10 cellular contexts compared by ENCODE assay signal in genomic region chrX:37745835-37746234, GRCh38. TPM values are rescaled to one million over a fixed set of nuclear protein-coding genes. Genes with fewer than 3 reads are reported as not detected.
DNase-seq lines count a peak whose midpoint lies in the region; ATAC-seq and TF ChIP-seq lines count a peak whose summit lies in the region.
"Had no signal": no experiment of that assay in that cellular context is flagged by ENCODE, and none has a peak within 500 bp of the region (broad histone marks: within the 10 kb centered on the region; RNA-seq: fewer than 3 reads in every experiment).

No MANE protein-coding gene starts in this region.

- H3K27ac Mint-ChIP-seq in activated naive CD4-positive, alpha-beta T cell treated with anti-CD3 and anti-CD28 coated beads for 36 hours, result peak overlapping the region; percentile 66
- no peak overlapping the region for H3K27ac Mint-ChIP-seq in mesothelial cell of epicardium

- TF ChIP-seq POLR2A in NB4 (IDR thresholded peaks at IDR 0.05; ENCODE audit: extremely low read depth, insufficient read length), result no peak
- TF ChIP-seq POLR2A in upper lobe of left lung (IDR thresholded peaks at IDR 0.05), result no peak

- TF ChIP-seq CTCF in NB4 (IDR thresholded peaks at IDR 0.05; ENCODE audit: low read depth, low read length) (no peak), upper lobe of left lung (IDR thresholded peaks at IDR 0.05) (no peak), mesothelial cell of epicardium (IDR thresholded peaks at IDR 0.05; ENCODE audit: unreplicated experiment) (no peak)

- TF ChIP-seq EP300 in upper lobe of left lung (IDR thresholded peaks at IDR 0.05), result no peak

- H3K4me3 ChIP-seq in NB4 (ENCODE audit: low read depth, low read length), result peak overlapping the region; percentile 6
- H3K4me3 ChIP-seq in upper lobe of left lung, result no peak overlapping the region
- no peak overlapping the region for H3K4me3 ChIP-seq in effector memory CD4-positive, alpha-beta T cell (ENCODE audit: insufficient read depth, low read depth, low read length, poor library complexity, severe bottlenecking)

- H3K4me1 ChIP-seq in upper lobe of left lung, result no peaks in the 10 kb centered on the region
- H3K4me1 ChIP-seq in effector memory CD4-positive, alpha-beta T cell (ENCODE audit: control insufficient read depth, insufficient read depth, low read length, poor library complexity, severe bottlenecking), result no peaks in the 10 kb centered on the region

- CTCF ChIA-PET in activated naive CD4-positive, alpha-beta T cell treated with anti-CD3 and anti-CD28 coated beads for 36 hours (lab: Charles Lee), result interaction anchor here (0.5 to 6.6 kb wide), 21 partner anchors 17 to 620 kb away, joined by 3 to 123 read pairs (median 3); no protein-coding TSS in a partner anchor

- no peaks in the 10 kb centered on the region for H3K9me3 ChIP-seq in upper lobe of left lung
- no peaks in the 10 kb centered on the region for H3K9me3 ChIP-seq in effector memory CD4-positive, alpha-beta T cell (ENCODE audit: control insufficient read depth, low read length)

- no peaks in the 10 kb centered on the region for H3K36me3 ChIP-seq in upper lobe of left lung
- H3K36me3 ChIP-seq in effector memory CD4-positive, alpha-beta T cell (ENCODE audit: control insufficient read depth, insufficient read depth, low read length), result no peaks in the 10 kb centered on the region

- DNase-seq in activated naive CD4-positive, alpha-beta T cell treated with anti-CD3 and anti-CD28 coated beads for 36 hours, result peak; percentile 10
- no peak for DNase-seq in activated naive CD4-positive, alpha-beta T cell treated with Interleukin-2 at 50 U/mL for 16 hours
- no peak for DNase-seq in NB4 (ENCODE audit: low read depth)
- DNase-seq in upper lobe of left lung, result no peak
- DNase-seq in mesothelial cell of epicardium (ENCODE audit: low spot score in 2 of 2, unreplicated experiment in 2 of 2), result no peak
- DNase-seq in effector memory CD4-positive, alpha-beta T cell, result no peak
- no peak for DNase-seq in Kasumi-1 (lab: John Stamatoyannopoulos, UW)

- H3K4me3 Mint-ChIP-seq in activated naive CD4-positive, alpha-beta T cell treated with anti-CD3 and anti-CD28 coated beads for 36 hours, result no peak overlapping the region
- no peak overlapping the region for H3K4me3 Mint-ChIP-seq in mesothelial cell of epicardium

- 69% methylated on average over 1 of the region's 1 CpG; no CpG with 5 or more reads in 1 of the 2 donors for WGBS in upper lobe of left lung, 2 donors

- peak; percentile 22 for ATAC-seq in HG02938 (IDR thresholded peaks at IDR 0.05; ENCODE audit: unreplicated experiment)
- peak; percentile 28 to 51 for ATAC-seq in upper lobe of left lung (ENCODE audit: low FRiP score in 2 of 2)

- H3K27ac ChIP-seq in upper lobe of left lung, result peak overlapping the region in 3 of 4 donors; percentile 17 to 30 (median 18)
- no peak overlapping the region for H3K27ac ChIP-seq in effector memory CD4-positive, alpha-beta T cell (ENCODE audit: insufficient read depth, low read length, poor library complexity, severe bottlenecking)
- H3K27ac ChIP-seq: C4-2B, epithelial cell of prostate had no signal

- no peaks in the 10 kb centered on the region for H3K9me3 Mint-ChIP-seq in activated naive CD4-positive, alpha-beta T cell treated with anti-CD3 and anti-CD28 coated beads for 36 hours
- H3K9me3 Mint-ChIP-seq in mesothelial cell of epicardium, result peaks cover 22% of the 10 kb centered on the region

- intact Hi-C loops in activated naive CD4-positive, alpha-beta T cell treated with anti-CD3 and anti-CD28 coated beads for 36 hours (cut with micrococcal nuclease), result loop anchor here (1.0 to 10.0 kb wide), 9 partner anchors 9 to 581 kb away; partner anchors contain the start of genes DYNLT3 and RPGR

- H3K4me1 Mint-ChIP-seq in activated naive CD4-positive, alpha-beta T cell treated with anti-CD3 and anti-CD28 coated beads for 36 hours (ENCODE audit: low read depth), result peaks cover 15% of the 10 kb centered on the region
- no peaks in the 10 kb centered on the region for H3K4me1 Mint-ChIP-seq in mesothelial cell of epicardium

- H3K36me3 Mint-ChIP-seq in activated naive CD4-positive, alpha-beta T cell treated with anti-CD3 and anti-CD28 coated beads for 36 hours (ENCODE audit: low read depth), result no peaks in the 10 kb centered on the region
- no peaks in the 10 kb centered on the region for H3K36me3 Mint-ChIP-seq in mesothelial cell of epicardium

- H3K27me3 Mint-ChIP-seq in activated naive CD4-positive, alpha-beta T cell treated with anti-CD3 and anti-CD28 coated beads for 36 hours (ENCODE audit: low read depth), result no peaks in the 10 kb centered on the region
- no peaks in the 10 kb centered on the region for H3K27me3 Mint-ChIP-seq in mesothelial cell of epicardium (ENCODE audit: low read depth)

- no peaks in the 10 kb centered on the region for H3K27me3 ChIP-seq in upper lobe of left lung
- H3K27me3 ChIP-seq in effector memory CD4-positive, alpha-beta T cell (replicated peaks; ENCODE audit: control insufficient read depth, insufficient read depth, low read length, poor library complexity, severe bottlenecking), result no peaks in the 10 kb centered on the region

RNA-seq across cellular contexts. Expression of gene CYBB, which starts 34.0 kb away (rescaled TPM):
- under 1 TPM in 1 of 2 experiments, not detected in 1; 0.07 TPM for total RNA-seq in activated naive CD4-positive, alpha-beta T cell treated with anti-CD3 and anti-CD28 coated beads for 36 hours
- total RNA-seq in upper lobe of left lung (100 to 1,000 TPM in 2 of 6 donors, 10 to 100 TPM in 4; 12.1 to 254 (median 45.5) TPM), mesothelial cell of epicardium (0.05 to 0.38 TPM (median 0.07 TPM) in 3 replicates)
